Comparison of ENCODE assay signal across 8 cellular contexts in the genomic region with DNA sequence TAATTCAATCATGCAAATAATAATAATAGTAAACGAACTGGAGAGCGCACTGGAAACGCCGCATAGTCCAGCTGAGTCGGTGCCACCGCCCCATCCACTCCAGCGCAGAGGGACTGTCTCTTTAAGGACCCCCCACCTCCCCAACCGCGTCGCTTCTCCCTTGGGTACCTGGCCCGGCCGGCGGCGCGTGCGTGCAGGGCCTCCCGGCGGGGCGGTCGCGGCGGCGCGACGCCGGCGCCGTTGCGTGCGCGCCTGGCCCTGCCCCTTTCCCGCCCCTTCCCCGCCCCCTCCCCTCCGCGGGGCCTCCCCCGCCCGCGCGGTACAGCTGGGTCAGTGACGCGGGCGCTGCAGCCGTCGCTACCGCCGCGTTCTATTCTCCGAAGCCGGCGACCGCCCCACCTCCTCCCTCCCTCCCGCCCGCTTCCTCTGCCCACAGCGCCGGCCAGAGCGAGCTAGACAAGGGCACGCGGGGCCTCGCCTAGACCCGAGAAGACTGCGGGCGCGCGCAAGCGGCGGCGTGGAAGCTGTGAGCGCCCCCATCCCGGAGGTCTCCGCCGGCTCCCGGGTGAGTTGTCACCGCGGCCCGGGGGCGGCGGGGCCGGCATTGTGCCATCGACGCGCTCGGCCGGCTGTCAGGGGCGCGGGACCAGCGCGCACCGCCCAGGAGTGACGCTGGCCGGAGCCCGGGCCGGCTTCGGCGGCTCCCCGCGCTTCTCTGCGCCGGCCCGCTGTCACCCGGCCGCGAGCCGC. TPM values are rescaled to one million over a fixed set of nuclear protein-coding genes. Genes with fewer than 3 reads are reported as not detected.
A peak's percentile ranks its signal among the peaks of the same experiment; 100 is the strongest.
DNase-seq lines count a peak whose midpoint lies in the region; ATAC-seq, FAIRE-seq and TF ChIP-seq lines count a peak whose summit lies in the region.

A gene with protein sequence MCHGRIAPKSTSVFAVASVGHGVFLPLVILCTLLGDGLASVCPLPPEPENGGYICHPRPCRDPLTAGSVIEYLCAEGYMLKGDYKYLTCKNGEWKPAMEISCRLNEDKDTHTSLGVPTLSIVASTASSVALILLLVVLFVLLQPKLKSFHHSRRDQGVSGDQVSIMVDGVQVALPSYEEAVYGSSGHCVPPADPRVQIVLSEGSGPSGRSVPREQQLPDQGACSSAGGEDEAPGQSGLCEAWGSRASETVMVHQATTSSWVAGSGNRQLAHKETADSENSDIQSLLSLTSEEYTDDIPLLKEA (plus strand): TSS at position 333 of the 750 bp plus-strand sequence. CDS start 46,997 bp downstream, outside the sequence.

- H3K36me3 ChIP-seq in bronchial epithelial cell (ENCODE audit: control insufficient read depth, insufficient read depth, low read length) (peaks cover 3% of the 10 kb centered on the region), spleen (no peaks in the 10 kb centered on the region)

- peaks cover 30% of the 10 kb centered on the region for H3K4me1 ChIP-seq in A549
- H3K4me1 ChIP-seq in spleen: peaks cover 48 to 68% (median 56%) of the 10 kb centered on the region in 6 donors

- H3K9me3 ChIP-seq in A549: no peaks in the 10 kb centered on the region
- no peaks in the 10 kb centered on the region for H3K9me3 ChIP-seq in spleen

- intact Hi-C loops in activated B cell treated with CpG ODN at 0.5 μM for 24 hours (cut with micrococcal nuclease): loop anchor here (1.0 to 10.0 kb wide), 4 partner anchors 156 to 1193 kb away; partner anchors contain the start of genes DCAF5, MAP3K9 and SRSF5
- intact Hi-C loops in spleen (cut with DNase I; ENCODE audit: low total_unique reads): no loop called here

- peak in 1 of 2 experiments; percentile 25; a peak in 1 of 5 replicates for TF ChIP-seq RAD21 in A549 (conservative IDR thresholded peaks at IDR 0.05 in 1 of 2, IDR thresholded peaks at IDR 0.05 in 1 of 2)

- POLR2A ChIA-PET in A549 (lab: Yijun Ruan, JAX) (interaction anchor here (1.1 to 1.3 kb wide), 2 partner anchors 20 to 156 kb away, joined by 3 to 10 read pairs; partner anchors contain the start of gene SRSF5), activated B cell treated with CpG ODN at 0.5 μM for 24 hours (lab: Charles Lee) (interaction anchor here (0.6 to 6.1 kb wide), 26 partner anchors 10 to 819 kb away, joined by 3 to 38 read pairs (median 6); partner anchors contain the start of genes ERH, SLC39A9, SRSF5 and ZFP36L1)

- CTCF ChIA-PET in A549 (lab: Yijun Ruan, JAX) (interaction anchor here (0.5 to 2.1 kb wide), 12 partner anchors 20 to 370 kb away, joined by 3 to 10 read pairs (median 4); no protein-coding TSS in a partner anchor), activated B cell treated with CpG ODN at 0.5 μM for 24 hours (lab: Charles Lee) (interaction anchor here (1.1 to 1.3 kb wide), 5 partner anchors 50 to 116 kb away, joined by 3 to 8 read pairs (median 5); no protein-coding TSS in a partner anchor)

- H3K4me3 ChIP-seq in A549 (peak within 1 kb of the TSS; percentile 95), bronchial epithelial cell (ENCODE audit: low read depth, low read length) (peak within 1 kb of the TSS; percentile 57), spleen (peak within 1 kb of the TSS; percentile 56 to 90 (median 78))

- peak; percentile 89 to 92 for ATAC-seq in A549
- ATAC-seq in GM18873 (IDR thresholded peaks at IDR 0.05; ENCODE audit: low FRiP score, unreplicated experiment): peak; percentile 26
- peak; percentile 55 for ATAC-seq in HG03135 (IDR thresholded peaks at IDR 0.05; ENCODE audit: unreplicated experiment)
- peak; percentile 68 for ATAC-seq in activated B cell treated with CpG ODN at 0.5 μM for 24 hours (ENCODE audit: low read depth)

- H3K4me2 ChIP-seq in A549: peak within 1 kb of the TSS; percentile 93

- H3K27me3 ChIP-seq in bronchial epithelial cell (ENCODE audit: control insufficient read depth, insufficient read depth, low read length): no peaks in the 10 kb centered on the region
- H3K27me3 ChIP-seq in spleen (replicated peaks in 1 of 7): no peaks in the 10 kb centered on the region

- 0% methylated on average over 14 of the region's 103 CpGs for WGBS in A549 (ENCODE audit: missing lambda C conversion rate)
- WGBS in spleen, 5 donors: 0 to 1% (median 0%) methylated on average over 35 to 103 of the region's 103 CpGs

- no peak for TF ChIP-seq CTCF in A549 (IDR thresholded peaks at IDR 0.05)
- TF ChIP-seq CTCF in activated B cell treated with CpG ODN at 0.5 μM for 24 hours (IDR thresholded peaks at IDR 0.05): no peak
- no peak for TF ChIP-seq CTCF in bronchial epithelial cell (IDR thresholded peaks at IDR 0.05; ENCODE audit: insufficient read depth, low read length, severe bottlenecking)
- no peak for TF ChIP-seq CTCF in spleen (IDR thresholded peaks at IDR 0.05 in 8 of 11, conservative IDR thresholded peaks at IDR 0.05 in 3 of 11)

- TF ChIP-seq POLR2A in A549 (IDR thresholded peaks at IDR 0.05; ENCODE audit: low read length) (peak; percentile 35), spleen (IDR thresholded peaks at IDR 0.05) (peak in 2 of 3 donors; percentile 38 to 81)

- no peak for FAIRE-seq in A549 (lab: Jason Lieb, UNC)
- FAIRE-seq in bronchial epithelial cell (lab: Jason Lieb, UNC): no peak

- peak within 1 kb of the TSS; percentile 97 for H3K4me3 Mint-ChIP-seq in activated B cell treated with CpG ODN at 0.5 μM for 24 hours
- peak within 1 kb of the TSS; percentile 89 to 97 (median 92) for H3K4me3 Mint-ChIP-seq in immature natural killer cell

- no peak for TF ChIP-seq EP300 in A549 (IDR thresholded peaks at IDR 0.05)

- H3K27ac Mint-ChIP-seq in activated B cell treated with CpG ODN at 0.5 μM for 24 hours (peak within 1 kb of the TSS; percentile 99), immature natural killer cell (peak within 1 kb of the TSS; percentile 96 to 100 (median 98))

- H3K4me1 Mint-ChIP-seq in activated B cell treated with CpG ODN at 0.5 μM for 24 hours (peaks cover 54% of the 10 kb centered on the region), immature natural killer cell (peaks cover 57 to 59% of the 10 kb centered on the region in 2 donors)

- H3K36me3 Mint-ChIP-seq in activated B cell treated with CpG ODN at 0.5 μM for 24 hours (ENCODE audit: low read depth) (peaks cover 5% of the 10 kb centered on the region), immature natural killer cell (no peaks in the 10 kb centered on the region)

- H3K27me3 Mint-ChIP-seq in activated B cell treated with CpG ODN at 0.5 μM for 24 hours (no peaks in the 10 kb centered on the region), immature natural killer cell (ENCODE audit: low read depth in 3 of 3) (peaks cover 0 to 16% (median 2%) of the 10 kb centered on the region in 3 donors)

- DNase-seq in A549 (ENCODE audit: low read depth in 1 of 2, low spot score in 1 of 2) (peak; percentile 86 to 91), NCI-H2227 treated with DMSO at 0.1 percent for 48 hours (lab: John Stamatoyannopoulos, UW) (peak; percentile 77), activated B cell treated with CpG ODN at 0.5 μM for 24 hours (peak; percentile 87), bronchial epithelial cell (ENCODE audit: low read depth) (peak; percentile 58), immature natural killer cell (peak; percentile 84 to 91 (median 90)), spleen (peak; percentile 98)

- no peaks in the 10 kb centered on the region for H3K9me3 Mint-ChIP-seq in activated B cell treated with CpG ODN at 0.5 μM for 24 hours
- no peaks in the 10 kb centered on the region for H3K9me3 Mint-ChIP-seq in immature natural killer cell

- H3K27ac ChIP-seq in A549 (peak within 1 kb of the TSS; percentile 83 to 93), spleen (peak within 1 kb of the TSS; percentile 95 to 100 (median 98))

TF ChIP-seq in A549, 52 proteins besides CTCF, POLR2A, EP300 and RAD21:
- peak in 1 of 2 experiments; percentile 47; a peak in 1 of 5 replicates for TF ChIP-seq JUN (IDR thresholded peaks at IDR 0.05)
- 0 out of 3 replicates have a peak, but pooled peaks have one; percentile 28 for TF ChIP-seq BCL3 (IDR thresholded peaks at IDR 0.05)
- TF ChIP-seq POLR2AphosphoS2 (conservative IDR thresholded peaks at IDR 0.05; ENCODE audit: low read length): no peak
- TF ChIP-seq MAX (IDR thresholded peaks at IDR 0.05): peak; percentile 58; the same call in 1 of the 2 replicates
- TF ChIP-seq GATA3 (IDR thresholded peaks at IDR 0.05; ENCODE audit: borderline replicate concordance): no peak
TF ChIP-seq in A549: peak in this region for 3.

RNA-seq across cellular contexts. Expression of the gene that starts here (rescaled TPM):
- polyA plus RNA-seq in A549 (2011; rRNA removed): 7.0 and 7.9 TPM in 2 replicates
- polyA plus RNA-seq in A549 (2012; cell fraction: cytosol; rRNA removed): 2.3 and 3.3 TPM in 2 replicates
- 6.9 and 7.5 TPM in 2 replicates for polyA plus RNA-seq in A549 (2012; cell fraction: nucleus; rRNA removed)
- 4.3 to 4.5 TPM (median 4.5 TPM) in 3 replicates for polyA plus RNA-seq in A549 (2017; fragmentation: RNase III; extraction: RNeasy Plus Mini Kit Qiagen cat#74134 plus additional on column Dnase treatment)
- 8.7 and 9.1 TPM in 2 replicates for polyA minus RNA-seq in A549 (2011; rRNA and poly(A)+ RNA removed)
- 63.5 and 67.1 TPM in 2 replicates for total RNA-seq in activated B cell treated with CpG ODN at 0.5 μM for 24 hours
- 3.9 and 5.6 TPM in 2 replicates for total RNA-seq in bronchial epithelial cell
- 10 to 100 TPM; 13.0 to 24.1 (median 15.5) TPM for polyA plus RNA-seq in immature natural killer cell
- 100 to 1,000 TPM in 3 of 7 donors, 10 to 100 TPM in 4; 76.1 to 120 (median 96.1) TPM for total RNA-seq in spleen
- polyA plus RNA-seq in spleen: 10 to 100 TPM; 10.7 to 20.4 (median 11.3) TPM

Comparison
In these comparisons a context has a peak if more than half of its experiments do, and no peak if none do; other contexts are left out.
1. Peak in every context shown above with its lines: DNase-seq, ATAC-seq, H3K4me3 ChIP-seq and H3K27ac ChIP-seq.
2. ATAC-seq: peak in every context shown above with its lines; median percentile 90 in A549; 68 in activated B cell treated with CpG ODN at 0.5 μM for 24 hours; 55 in HG03135; 26 in GM18873.